ENCODE assay signal across 13 cellular contexts in genomic region chr3:127043041-127043641, GRCh38.
DNase-seq lines count a peak whose midpoint lies in the region; ATAC-seq, FAIRE-seq and TF ChIP-seq lines count a peak whose summit lies in the region.
"Had no signal": no experiment of that assay in that cellular context is flagged by ENCODE, and none has a peak within 500 bp of the region (broad histone marks: within the 10 kb centered on the region; RNA-seq: fewer than 3 reads in every experiment).

No MANE protein-coding gene starts in this region.

- no peaks in the 10 kb centered on the region for H3K36me3 Mint-ChIP-seq in activated CD4-positive, alpha-beta T cell treated with anti-CD3 and anti-CD28 coated beads, Interleukin-2, amount 10 ng/mL, durations not matched to agents 7 days and 5 days (ENCODE audit: low read depth)
- H3K36me3 Mint-ChIP-seq: activated naive CD4-positive, alpha-beta T cell treated with anti-CD3 and anti-CD28 coated beads, Interleukin-2, amount 50 U/mL, for 24 hours had no signal

- no peak overlapping the region for H2AFZ ChIP-seq in GM12878 (ENCODE audit: control insufficient read depth, low read depth, low read length)

- H4K20me1 ChIP-seq in GM12878 (ENCODE audit: control insufficient read depth, insufficient read depth): no peaks in the 10 kb centered on the region

- no peaks in the 10 kb centered on the region for H3K9me3 ChIP-seq in GM12878 (replicated peaks; ENCODE audit: control insufficient read depth, insufficient read depth, low read length)
- no peaks in the 10 kb centered on the region for H3K9me3 ChIP-seq in kidney (ENCODE audit: control insufficient read depth in 1 of 2, low read length in 2 of 2)
- no peaks in the 10 kb centered on the region for H3K9me3 ChIP-seq in stomach
- H3K9me3 ChIP-seq: uterus had no signal

- WGBS in GM12878 (ENCODE audit: insufficient coverage, insufficient replicate concordance, low lambda C conversion rate, missing lambda C conversion rate): 33% methylated on average over 17 of the region's 17 CpGs
- 50 to 59% (median 55%) methylated on average over 17 of the region's 17 CpGs for WGBS in stomach, 5 donors

- no peaks in the 10 kb centered on the region for H3K4me1 Mint-ChIP-seq in activated CD4-positive, alpha-beta T cell treated with anti-CD3 and anti-CD28 coated beads, Interleukin-2, amount 10 ng/mL, durations not matched to agents 7 days and 5 days
- H3K4me1 Mint-ChIP-seq: activated naive CD4-positive, alpha-beta T cell treated with anti-CD3 and anti-CD28 coated beads, Interleukin-2, amount 50 U/mL, for 24 hours had no signal

- no peak overlapping the region for H3K27ac Mint-ChIP-seq in activated CD4-positive, alpha-beta T cell treated with anti-CD3 and anti-CD28 coated beads, Interleukin-2, amount 10 ng/mL, durations not matched to agents 7 days and 5 days
- H3K27ac Mint-ChIP-seq: activated naive CD4-positive, alpha-beta T cell treated with anti-CD3 and anti-CD28 coated beads, Interleukin-2, amount 50 U/mL, for 24 hours had no signal

- no peak for TF ChIP-seq EP300 in GM12878 (IDR thresholded peaks at IDR 0.05; ENCODE audit: borderline replicate concordance in 1 of 2, control insufficient read depth in 1 of 2, low read depth in 2 of 2, low read length in 2 of 2)
- TF ChIP-seq EP300 in stomach (IDR thresholded peaks at IDR 0.05): no peak

- H3K36me3 ChIP-seq in GM12878 (ENCODE audit: control insufficient read depth in 2 of 2, insufficient read depth in 2 of 2, low read length in 1 of 2) (no peaks in the 10 kb centered on the region), kidney (ENCODE audit: control insufficient read depth in 1 of 2, insufficient read depth in 2 of 2, low read length in 2 of 2) (no peaks in the 10 kb centered on the region), stomach (no peaks in the 10 kb centered on the region)
- H3K36me3 ChIP-seq: uterus had no signal

- TF ChIP-seq POLR2A in GM12878 (IDR thresholded peaks at IDR 0.05; ENCODE audit: low read depth, low read length): no peak
- TF ChIP-seq POLR2A in stomach (IDR thresholded peaks at IDR 0.05): no peak

- intact Hi-C loops in GM12878 (cut with micrococcal nuclease; ENCODE audit: unreplicated experiment): no loop called here
- intact Hi-C loops in kidney (cut with DNase I): no loop called here
- intact Hi-C loops in stomach (cut with DNase I; ENCODE audit: low total_unique reads): no loop called here

- FAIRE-seq in GM12878 (lab: Jason Lieb, UNC): no peak
- FAIRE-seq in kidney (lab: Jason Lieb, UNC): no peak
- FAIRE-seq: A204.1 had no signal

- H3K9ac ChIP-seq in GM12878 (ENCODE audit: control insufficient read depth, insufficient read depth, low read length): no peak overlapping the region
- peak overlapping the region; percentile 32 to 71 for H3K9ac ChIP-seq in kidney (ENCODE audit: low read length in 2 of 2)

- TF ChIP-seq RAD21 in GM12878 (IDR thresholded peaks at IDR 0.05; ENCODE audit: insufficient read depth, low read depth, low read length): no peak

- RAD21 ChIA-PET in GM12878 (lab: Charles Lee; ENCODE audit: unreplicated experiment): no interaction called here

- in situ Hi-C loops in GM12878 (cut with MboI): no loop called here

- H3K27me3 ChIP-seq in GM12878 (replicated peaks in 1 of 2; ENCODE audit: control insufficient read depth in 2 of 2, insufficient read depth in 2 of 2, low read length in 1 of 2) (no peaks in the 10 kb centered on the region), stomach (peaks cover 0 to 15% (median 0%) of the 10 kb centered on the region in 3 donors)
- H3K27me3 ChIP-seq: uterus had no signal

- ATAC-seq in GM12878: peak; percentile 81
- no peak for ATAC-seq in GM19463 (IDR thresholded peaks at IDR 0.05; ENCODE audit: unreplicated experiment)

- H3K79me2 ChIP-seq in GM12878 (ENCODE audit: control insufficient read depth, insufficient read depth, low read length): no peaks in the 10 kb centered on the region

- CTCF ChIA-PET in GM12878 (lab: Yijun Ruan, JAX): no interaction called here
- CTCF ChIA-PET in activated CD4-positive, alpha-beta T cell treated with anti-CD3 and anti-CD28 coated beads, Interleukin-2, amount 10 ng/mL, durations not matched to agents 7 days and 5 days (lab: Charles Lee): no interaction called here

- no peaks in the 10 kb centered on the region for H3K27me3 Mint-ChIP-seq in activated CD4-positive, alpha-beta T cell treated with anti-CD3 and anti-CD28 coated beads, Interleukin-2, amount 10 ng/mL, durations not matched to agents 7 days and 5 days
- H3K27me3 Mint-ChIP-seq: activated naive CD4-positive, alpha-beta T cell treated with anti-CD3 and anti-CD28 coated beads, Interleukin-2, amount 50 U/mL, for 24 hours had no signal

- SMC1A ChIA-PET in GM12878 (lab: Charles Lee; ENCODE audit: uncharacterized antibody, unreplicated experiment): no interaction called here

- H3K4me1 ChIP-seq in GM12878 (ENCODE audit: control insufficient read depth, insufficient read depth, low read length) (no peaks in the 10 kb centered on the region), kidney (ENCODE audit: control insufficient read depth in 1 of 2, insufficient read depth in 1 of 2, low read depth in 1 of 2, low read length in 2 of 2) (peaks cover 21 to 22% of the 10 kb centered on the region in 2 donors), stomach (peaks cover 6 to 16% (median 13%) of the 10 kb centered on the region in 4 donors)
- H3K4me1 ChIP-seq: uterus had no signal

- no TSS peak for BruUV-seq in GM12878 (replicated peaks; lab: Mats Ljungman, UMichigan)

- H3K27ac ChIP-seq in GM12878 (ENCODE audit: control insufficient read depth, insufficient read depth): no peak overlapping the region
- H3K27ac ChIP-seq in kidney (ENCODE audit: low read depth in 2 of 2, low read length in 2 of 2): peak overlapping the region; percentile 65 to 71
- peak overlapping the region in 1 of 5 donors; percentile 29 for H3K27ac ChIP-seq in stomach
- H3K27ac ChIP-seq: uterus had no signal

- TF ChIP-seq CTCF in GM12878 (IDR thresholded peaks at IDR 0.05 in 2 of 3, conservative IDR thresholded peaks at IDR 0.05 in 1 of 3; ENCODE audit: control insufficient read depth in 2 of 3, extremely low read depth in 1 of 3, insufficient read depth in 1 of 3, low read depth in 3 of 3, low read length in 3 of 3): no peak
- no peak for TF ChIP-seq CTCF in kidney (IDR thresholded peaks at IDR 0.05; ENCODE audit: borderline replicate concordance, extremely low read depth, insufficient read depth)
- no peak for TF ChIP-seq CTCF in stomach (IDR thresholded peaks at IDR 0.05)

- H3K4me3 Mint-ChIP-seq in activated CD4-positive, alpha-beta T cell treated with anti-CD3 and anti-CD28 coated beads, Interleukin-2, amount 10 ng/mL, durations not matched to agents 7 days and 5 days: no peak overlapping the region
- H3K4me3 Mint-ChIP-seq: activated naive CD4-positive, alpha-beta T cell treated with anti-CD3 and anti-CD28 coated beads, Interleukin-2, amount 50 U/mL, for 24 hours had no signal

- H3K4me2 ChIP-seq in GM12878 (ENCODE audit: control insufficient read depth, insufficient read depth): no peak overlapping the region

- POLR2A ChIA-PET in GM12878 (lab: Charles Lee): no interaction called here
- POLR2A ChIA-PET in activated CD4-positive, alpha-beta T cell treated with anti-CD3 and anti-CD28 coated beads, Interleukin-2, amount 10 ng/mL, durations not matched to agents 7 days and 5 days (lab: Charles Lee): no interaction called here

- H3K4me3 ChIP-seq in GM12878 (no peak overlapping the region), kidney (ENCODE audit: low read length in 2 of 2) (no peak overlapping the region), stomach (no peak overlapping the region)
- H3K4me3 ChIP-seq: uterus had no signal

- peak; percentile 58 for DNase-seq in NCI-H2107 treated with DMSO at 0.1 percent for 48 hours (lab: John Stamatoyannopoulos, UW; ENCODE audit: unreplicated experiment)
- DNase-seq in NCI-H2107 (lab: John Stamatoyannopoulos, UW): no peak
- DNase-seq in GM12878 (ENCODE audit: low read depth, low spot score): no peak
- peak; percentile 90 for DNase-seq in kidney
- DNase-seq in stomach: peak; percentile 53
- DNase-seq in activated CD4-positive, alpha-beta T cell treated with anti-CD3 and anti-CD28 coated beads, Interleukin-2, amount 10 ng/mL, durations not matched to agents 7 days and 5 days: no peak
- DNase-seq in GF-D8 (lab: John Stamatoyannopoulos, UW): no peak
- DNase-seq: activated CD4-positive, alpha-beta T cell treated with anti-CD3 and anti-CD28 coated beads for 48 hours; DND-41; uterus had no signal

- H3K9me3 Mint-ChIP-seq in activated CD4-positive, alpha-beta T cell treated with anti-CD3 and anti-CD28 coated beads, Interleukin-2, amount 10 ng/mL, durations not matched to agents 7 days and 5 days: no peaks in the 10 kb centered on the region

TF ChIP-seq in GM12878, 131 proteins besides CTCF, POLR2A, EP300 and RAD21:
- TF ChIP-seq TCF7 (IDR thresholded peaks at IDR 0.05; ENCODE audit: borderline replicate concordance): no peak
- TF ChIP-seq, protein P1, sequence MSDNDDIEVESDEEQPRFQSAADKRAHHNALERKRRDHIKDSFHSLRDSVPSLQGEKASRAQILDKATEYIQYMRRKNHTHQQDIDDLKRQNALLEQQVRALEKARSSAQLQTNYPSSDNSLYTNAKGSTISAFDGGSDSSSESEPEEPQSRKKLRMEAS (IDR thresholded peaks at IDR 0.05; ENCODE audit: low read depth, low read length): no peak
- peak; percentile 23; the same call in 1 of the 2 replicates for TF ChIP-seq RUNX3 (IDR thresholded peaks at IDR 0.05; ENCODE audit: low read length)

Comparison
In these comparisons a context has a peak if more than half of its experiments do, and no peak if none do; other contexts are left out.
1. DNase-seq: peak in NCI-H2107 treated with DMSO at 0.1 percent for 48 hours (single experiment), kidney (single experiment) and stomach (single experiment); none in NCI-H2107 (single experiment), GM12878 (single experiment), activated CD4-positive, alpha-beta T cell treated with anti-CD3 and anti-CD28 coated beads, Interleukin-2, amount 10 ng/mL, durations not matched to agents 7 days and 5 days (single experiment) and GF-D8 (single experiment).